In genomic region chr19:3821857-3822364, GRCh38 we compare ENCODE assay signal across 1 cellular context.
A peak's percentile ranks its signal among the peaks of the same experiment; 100 is the strongest.
TF ChIP-seq lines count a peak whose summit lies in the region.

No MANE protein-coding gene starts in this region.

TF ChIP-seq in K562, 482 proteins besides CTCF, POLR2A, EP300 and RAD21 (continued from another document):
- TF ChIP-seq RHOXF2B (CRISPR knock-in tag; conservative IDR thresholded peaks at IDR 0.05) = no peak
- no peak for TF ChIP-seq NR2C1 (IDR thresholded peaks at IDR 0.05)
- no peak for TF ChIP-seq NR2C1 (tag; IDR thresholded peaks at IDR 0.05)
- TF ChIP-seq ELF1 (tag; IDR thresholded peaks at IDR 0.05) = no peak
- no peak for TF ChIP-seq GTF2E2 (tag; IDR thresholded peaks at IDR 0.05)
- no peak for TF ChIP-seq HNRNPK (IDR thresholded peaks at IDR 0.05; ENCODE audit: low read depth, low read length, poor library complexity, severe bottlenecking)
- TF ChIP-seq CREM (IDR thresholded peaks at IDR 0.05; ENCODE audit: low read depth) = peak; percentile 69; the same call in 1 of the 2 replicates
- peak; percentile 78 for TF ChIP-seq GABPB1 (CRISPR knock-in tag; IDR thresholded peaks at IDR 0.05)
- TF ChIP-seq TGIF2 (CRISPR knock-in tag; IDR thresholded peaks at IDR 0.05) = no peak
- 0 out of 4 replicates have a peak, but pooled peaks of 1 of the 2 experiments have one; percentile 64 for TF ChIP-seq KDM4B (IDR thresholded peaks at IDR 0.05; ENCODE audit: borderline replicate concordance in 2 of 2, low read depth in 1 of 2)
- no peak for TF ChIP-seq ZNF79 (CRISPR knock-in tag; IDR thresholded peaks at IDR 0.05; ENCODE audit: low read depth)
- no peak for TF ChIP-seq NR4A1 (CRISPR knock-in tag; IDR thresholded peaks at IDR 0.05)
- TF ChIP-seq NR4A1 (tag; IDR thresholded peaks at IDR 0.05) = 0 out of 2 replicates have a peak, but pooled peaks have one; percentile 21
- 0 out of 2 replicates have a peak, but pooled peaks have one; percentile 8 for TF ChIP-seq ARID2 (IDR thresholded peaks at IDR 0.05)
- TF ChIP-seq POU5F1 (IDR thresholded peaks at IDR 0.05; ENCODE audit: borderline replicate concordance, low read depth, low read length, partially characterized antibody) = no peak
- peak in 1 of 2 experiments; percentile 60; a peak in 1 of 4 replicates for TF ChIP-seq FOXK2 (conservative IDR thresholded peaks at IDR 0.05 in 1 of 2, IDR thresholded peaks at IDR 0.05 in 1 of 2; ENCODE audit: low read depth in 2 of 2)
- TF ChIP-seq CBFB (CRISPR knock-in tag; IDR thresholded peaks at IDR 0.05) = no peak
- 0 out of 2 replicates have a peak, but pooled peaks have one; percentile 63 for TF ChIP-seq TARDBP (IDR thresholded peaks at IDR 0.05)
- peak; percentile 76; the same call in 1 of the 2 replicates for TF ChIP-seq TFAP4 (CRISPR knock-in tag; IDR thresholded peaks at IDR 0.05; ENCODE audit: borderline replicate concordance)
- TF ChIP-seq SMAD1 (IDR thresholded peaks at IDR 0.05; ENCODE audit: low read depth, low read length, partially characterized antibody) = no peak
- peak; percentile 39 to 86; a peak in 3 of 4 replicates for TF ChIP-seq MAZ (CRISPR knock-in tag; conservative IDR thresholded peaks at IDR 0.05 in 1 of 2, IDR thresholded peaks at IDR 0.05 in 1 of 2)
- TF ChIP-seq NCOA6 (IDR thresholded peaks at IDR 0.05) = no peak
- TF ChIP-seq KDM5B (IDR thresholded peaks at IDR 0.05; ENCODE audit: insufficient replicate concordance, low read depth, low read length) = no peak
- TF ChIP-seq ZKSCAN1 (IDR thresholded peaks at IDR 0.05; ENCODE audit: low read depth, low read length) = 0 out of 2 replicates have a peak, but pooled peaks have one; percentile 16
- no peak for TF ChIP-seq RBM25 (IDR thresholded peaks at IDR 0.05; ENCODE audit: low read depth, low read length, severe bottlenecking)
- TF ChIP-seq, protein P1, sequence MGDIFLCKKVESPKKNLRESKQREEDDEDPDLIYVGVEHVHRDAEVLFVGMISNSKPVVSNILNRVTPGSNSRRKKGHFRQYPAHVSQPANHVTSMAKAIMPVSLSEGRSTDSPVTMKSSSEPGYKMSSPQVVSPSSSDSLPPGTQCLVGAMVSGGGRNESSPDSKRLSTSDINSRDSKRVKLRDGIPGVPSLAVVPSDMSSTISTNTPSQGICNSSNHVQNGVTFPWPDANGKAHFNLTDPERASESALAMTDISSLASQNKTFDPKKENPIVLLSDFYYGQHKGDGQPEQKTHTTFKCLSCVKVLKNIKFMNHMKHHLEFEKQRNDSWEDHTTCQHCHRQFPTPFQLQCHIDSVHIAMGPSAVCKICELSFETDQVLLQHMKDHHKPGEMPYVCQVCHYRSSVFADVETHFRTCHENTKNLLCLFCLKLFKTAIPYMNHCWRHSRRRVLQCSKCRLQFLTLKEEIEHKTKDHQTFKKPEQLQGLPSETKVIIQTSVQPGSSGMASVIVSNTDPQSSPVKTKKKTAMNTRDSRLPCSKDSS (IDR thresholded peaks at IDR 0.05; ENCODE audit: low read depth, partially characterized antibody) = no peak
- peak; percentile 56; the same call in 1 of the 2 replicates for TF ChIP-seq DPF2 (IDR thresholded peaks at IDR 0.05)
- peak; percentile 82 for TF ChIP-seq SMC3 (conservative IDR thresholded peaks at IDR 0.05; ENCODE audit: insufficient read depth, low read depth, low read length)
- TF ChIP-seq ZNF511 (CRISPR knock-in tag; IDR thresholded peaks at IDR 0.05) = peak; percentile 70
- TF ChIP-seq KDM1A (IDR thresholded peaks at IDR 0.05) = peak; percentile 28 to 48; a peak in 3 of 4 replicates
- TF ChIP-seq DLX4 (CRISPR knock-in tag; IDR thresholded peaks at IDR 0.05) = no peak
- TF ChIP-seq C11orf30 (IDR thresholded peaks at IDR 0.05; ENCODE audit: low read depth) = peak; percentile 59; the same call in 1 of the 2 replicates
- no peak for TF ChIP-seq ELF2 (CRISPR knock-in tag; IDR thresholded peaks at IDR 0.05)
- no peak for TF ChIP-seq ZNF75A (CRISPR knock-in tag; IDR thresholded peaks at IDR 0.05)
- TF ChIP-seq SAFB (IDR thresholded peaks at IDR 0.05; ENCODE audit: borderline replicate concordance, low read depth, low read length) = no peak
- TF ChIP-seq CTBP1 (IDR thresholded peaks at IDR 0.05; ENCODE audit: borderline replicate concordance) = peak; percentile 87
- peak; percentile 16; the same call in 1 of the 2 replicates for TF ChIP-seq FOXM1 (IDR thresholded peaks at IDR 0.05; ENCODE audit: low read depth)
- TF ChIP-seq FOXM1 (CRISPR knock-in tag; IDR thresholded peaks at IDR 0.05; ENCODE audit: low read depth) = 0 out of 2 replicates have a peak, but pooled peaks have one; percentile 43
- peak; percentile 88 for TF ChIP-seq RB1 (IDR thresholded peaks at IDR 0.05; ENCODE audit: low read depth)
- TF ChIP-seq GATAD2B (IDR thresholded peaks at IDR 0.05; ENCODE audit: borderline replicate concordance) = peak; percentile 33; the same call in 1 of the 2 replicates
- 0 out of 2 replicates have a peak, but pooled peaks have one; percentile 65 for TF ChIP-seq ZFP91 (CRISPR knock-in tag; IDR thresholded peaks at IDR 0.05)
- peak; percentile 98 for TF ChIP-seq CXXC5 (CRISPR knock-in tag; IDR thresholded peaks at IDR 0.05)
- TF ChIP-seq KLF16 (IDR thresholded peaks at IDR 0.05) = 0 out of 2 replicates have a peak, but pooled peaks have one; percentile 17
- TF ChIP-seq SAFB2 (IDR thresholded peaks at IDR 0.05; ENCODE audit: borderline replicate concordance, low read depth, low read length, severe bottlenecking) = no peak
- TF ChIP-seq HMG20B (CRISPR knock-in tag; IDR thresholded peaks at IDR 0.05) = no peak
- peak; percentile 86 for TF ChIP-seq USF1 (CRISPR knock-in tag; IDR thresholded peaks at IDR 0.05)
- peak; percentile 41 for TF ChIP-seq PHF20 (IDR thresholded peaks at IDR 0.05; ENCODE audit: partially characterized antibody)
- no peak for TF ChIP-seq ZNF512 (tag; IDR thresholded peaks at IDR 0.05)
- TF ChIP-seq ZFP36 (IDR thresholded peaks at IDR 0.05; ENCODE audit: low read depth, low read length, partially characterized antibody) = peak; percentile 30
- peak; percentile 76 for TF ChIP-seq CHD4 (IDR thresholded peaks at IDR 0.05; ENCODE audit: insufficient read depth, insufficient replicate concordance, low read depth, low read length, poor library complexity, severe bottlenecking)
- TF ChIP-seq ZBED1 (IDR thresholded peaks at IDR 0.05) = no peak
- peak; percentile 64; the same call in 1 of the 2 replicates for TF ChIP-seq ZNF263 (CRISPR knock-in tag; IDR thresholded peaks at IDR 0.05; ENCODE audit: borderline replicate concordance)
- peak; percentile 43; the same call in 1 of the 2 replicates for TF ChIP-seq DIDO1 (tag; IDR thresholded peaks at IDR 0.05; ENCODE audit: low read depth)
- TF ChIP-seq RNF219 (CRISPR knock-in tag; IDR thresholded peaks at IDR 0.05) = no peak
- TF ChIP-seq ZNF445 (CRISPR knock-in tag; IDR thresholded peaks at IDR 0.05; ENCODE audit: low read depth) = no peak
- no peak for TF ChIP-seq ZNF57 (CRISPR knock-in tag; IDR thresholded peaks at IDR 0.05)
- 0 out of 2 replicates have a peak, but pooled peaks have one; percentile 39 for TF ChIP-seq ZBTB43 (CRISPR knock-in tag; IDR thresholded peaks at IDR 0.05)
- TF ChIP-seq, protein P2, sequence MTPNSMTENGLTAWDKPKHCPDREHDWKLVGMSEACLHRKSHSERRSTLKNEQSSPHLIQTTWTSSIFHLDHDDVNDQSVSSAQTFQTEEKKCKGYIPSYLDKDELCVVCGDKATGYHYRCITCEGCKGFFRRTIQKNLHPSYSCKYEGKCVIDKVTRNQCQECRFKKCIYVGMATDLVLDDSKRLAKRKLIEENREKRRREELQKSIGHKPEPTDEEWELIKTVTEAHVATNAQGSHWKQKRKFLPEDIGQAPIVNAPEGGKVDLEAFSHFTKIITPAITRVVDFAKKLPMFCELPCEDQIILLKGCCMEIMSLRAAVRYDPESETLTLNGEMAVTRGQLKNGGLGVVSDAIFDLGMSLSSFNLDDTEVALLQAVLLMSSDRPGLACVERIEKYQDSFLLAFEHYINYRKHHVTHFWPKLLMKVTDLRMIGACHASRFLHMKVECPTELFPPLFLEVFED (CRISPR knock-in tag; conservative IDR thresholded peaks at IDR 0.05) = no peak
TF ChIP-seq in K562: peak in this region for 98.
